In genomic region chr22:46791201-46791731, GRCh38 we compare ENCODE assay signal across 8 cellular contexts. TPM values are rescaled to one million over a fixed set of nuclear protein-coding genes. Genes with fewer than 3 reads are reported as not detected.
A peak's percentile ranks its signal among the peaks of the same experiment; 100 is the strongest.
DNase-seq lines count a peak whose midpoint lies in the region; ATAC-seq and TF ChIP-seq lines count a peak whose summit lies in the region.

No MANE protein-coding gene starts in this region.

- in situ Hi-C loops in KBM-7 (cut with MboI; ENCODE audit: low pct_unique_long_range_greater_than_20kb, low sequenced_read_pairs), result no loop called here

- H3K36me3 Mint-ChIP-seq in naive thymus-derived CD8-positive, alpha-beta T cell, result peaks cover 0 to 24% (median 8%) of the 10 kb centered on the region in 3 donors

- H3K4me1 Mint-ChIP-seq in naive thymus-derived CD8-positive, alpha-beta T cell, result peaks cover 14 to 62% (median 38%) of the 10 kb centered on the region in 4 donors

- ATAC-seq in naive thymus-derived CD8-positive, alpha-beta T cell, result peak; percentile 96 to 98

- H3K4me3 Mint-ChIP-seq in naive thymus-derived CD8-positive, alpha-beta T cell, result peak overlapping the region; percentile 69 to 89 (median 84)

- no peaks in the 10 kb centered on the region for H3K9me3 Mint-ChIP-seq in naive thymus-derived CD8-positive, alpha-beta T cell

- H3K27me3 Mint-ChIP-seq in naive thymus-derived CD8-positive, alpha-beta T cell, result no peaks in the 10 kb centered on the region

- CTCF ChIA-PET in GM10248 (lab: Yijun Ruan, JAX), result interaction anchor here (1.0 to 1.9 kb wide), 4 partner anchors 10 to 33 kb away, joined by 3 to 11 read pairs (median 6); no protein-coding TSS in a partner anchor

- peak overlapping the region; percentile 38 to 56 for H3K27ac ChIP-seq in coronary artery
- H3K27ac ChIP-seq in substantia nigra (ENCODE audit: low read depth, low read length, poor library complexity, severe bottlenecking), result peak overlapping the region; percentile 88

- peak; percentile 88 for DNase-seq in KBM-7
- DNase-seq in activated CD4-positive, alpha-beta T cell treated with anti-CD3 and anti-CD28 coated beads, Interleukin-2, amount 50 U/mL, for 4 hours, result peak; percentile 76 to 78
- DNase-seq in coronary artery (ENCODE audit: low spot score), result no peak
- DNase-seq in naive thymus-derived CD8-positive, alpha-beta T cell, result peak; percentile 51 to 89 (median 80)
- peak in 18 of 49 donors; percentile 30 to 75 (median 44) for DNase-seq in substantia nigra (lab: John Stamatoyannopoulos, UW)
- DNase-seq in middle frontal gyrus (ENCODE audit: extremely low spot score, low spot score), result no peak
- no peak for DNase-seq in GM10248 (ENCODE audit: extremely low spot score)
- no peak for DNase-seq in NCI-H1105 treated with DMSO at 0.1 percent for 48 hours (lab: John Stamatoyannopoulos, UW)

- no peak overlapping the region for H3K4me3 ChIP-seq in coronary artery

- POLR2A ChIA-PET in naive thymus-derived CD8-positive, alpha-beta T cell (lab: Charles Lee), result interaction anchor here (0.6 to 4.3 kb wide), 14 partner anchors 10 to 58 kb away, joined by 4 to 81 read pairs (median 8); partner anchors contain the start of genes CERK and TBC1D22A
- POLR2A ChIA-PET in GM10248 (lab: Yijun Ruan, JAX), result no interaction called here

- peak overlapping the region; percentile 99 to 100 (median 100) for H3K27ac Mint-ChIP-seq in naive thymus-derived CD8-positive, alpha-beta T cell

- no peak for TF ChIP-seq CTCF in coronary artery (IDR thresholded peaks at IDR 0.05)
- TF ChIP-seq CTCF in GM10248 (IDR thresholded peaks at IDR 0.05; ENCODE audit: control extremely low read depth, extremely low read depth, low read depth, missing control alignments), result no peak

RNA-seq across cellular contexts. Expression of gene TBC1D22A, which starts 28.8 kb away (rescaled TPM):
- total RNA-seq in naive thymus-derived CD8-positive, alpha-beta T cell, result 10 to 100 TPM; 51.2 to 57.2 TPM
- polyA plus RNA-seq in naive thymus-derived CD8-positive, alpha-beta T cell, result 10 to 100 TPM; 23.0 to 24.6 (median 23.3) TPM

RNA-seq across cellular contexts. Expression of gene CERK, which starts 53.2 kb away (rescaled TPM):
- 100 to 1,000 TPM; 175 to 185 TPM for total RNA-seq in naive thymus-derived CD8-positive, alpha-beta T cell
- polyA plus RNA-seq in naive thymus-derived CD8-positive, alpha-beta T cell, result 10 to 100 TPM; 39.4 to 61.2 (median 41.6) TPM

Comparison
In these comparisons a context has a peak if more than half of its experiments do, and no peak if none do; other contexts are left out.
1. DNase-seq: peak in KBM-7 (single experiment), activated CD4-positive, alpha-beta T cell treated with anti-CD3 and anti-CD28 coated beads, Interleukin-2, amount 50 U/mL, for 4 hours (2 of 2) and naive thymus-derived CD8-positive, alpha-beta T cell (10 of 10); none in coronary artery (single experiment), middle frontal gyrus (single experiment), GM10248 (single experiment) and NCI-H1105 treated with DMSO at 0.1 percent for 48 hours (single experiment).